In genomic region chr7:155629171-155629570, GRCh38 we compare ENCODE assay signal across 35 cellular contexts.
"Had no signal": no experiment of that assay in that cellular context is flagged by ENCODE, and none has a peak within 500 bp of the region (broad histone marks: within the 10 kb centered on the region; RNA-seq: fewer than 3 reads in every experiment).

No MANE protein-coding gene starts in this region.

- H3K27me3 ChIP-seq: MG63 had no signal

- DNase-seq: Karpas-422, Kasumi-1, MG63, MM.1S, MV-4-11, NCI-H1048, NCI-H1092, NCI-H1092 treated with DMSO at 0.1 percent for 48 hours, NCI-H1105, NCI-H1105 treated with DMSO at 0.1 percent for 48 hours, NCI-H1417, NCI-H1417 treated with DMSO at 0.1 percent for 48 hours, NCI-H1436, NCI-H1436 treated with DMSO at 0.1 percent for 48 hours, NCI-H146, NCI-H1694, NCI-H1694 treated with DMSO at 0.1 percent for 48 hours, NCI-H187, NCI-H187 treated with DMSO at 0.1 percent for 48 hours, NCI-H1930, NCI-H2029, NCI-H2029 treated with DMSO at 0.1 percent for 48 hours, NCI-H2081, NCI-H2081 treated with DMSO at 0.1 percent for 48 hours, NCI-H2107, NCI-H2171, NCI-H2171 treated with DMSO at 0.1 percent for 48 hours, NCI-H2227 treated with DMSO at 0.1 percent for 48 hours, NCI-H226, NCI-H345, NCI-H446, NCI-H446 treated with DMSO at 0.1 percent for 48 hours, NCI-H510A, NCI-H510A treated with DMSO at 0.1 percent for 48 hours had no signal

- H3K9ac ChIP-seq: KMS-11 had no signal

- H3K27ac ChIP-seq: KMS-11 had no signal

- H3K36me3 ChIP-seq: MG63 had no signal

- H3K4me2 ChIP-seq: KMS-11 had no signal

- H3K4me3 ChIP-seq: MG63 had no signal

- H3K9me3 ChIP-seq: MG63 had no signal
